In genomic region chr3:53346514-53346913, GRCh38 we compare ENCODE assay signal across 8 cellular contexts. TPM values are rescaled to one million over a fixed set of nuclear protein-coding genes. Genes with fewer than 3 reads are reported as not detected.
A peak's percentile ranks its signal among the peaks of the same experiment; 100 is the strongest.
DNase-seq lines count a peak whose midpoint lies in the region; TF ChIP-seq lines count a peak whose summit lies in the region.

No MANE protein-coding gene starts in this region.

- H3K4me1 Mint-ChIP-seq in endodermal cell (peaks cover 21% of the 10 kb centered on the region), nephron progenitor cell (peaks cover 41% of the 10 kb centered on the region)

- H3K4me3 Mint-ChIP-seq in endodermal cell: peak overlapping the region; percentile 99
- H3K4me3 Mint-ChIP-seq in nephron progenitor cell: peak overlapping the region; percentile 99

- no peaks in the 10 kb centered on the region for H3K27me3 Mint-ChIP-seq in endodermal cell (ENCODE audit: insufficient read depth)
- no peaks in the 10 kb centered on the region for H3K27me3 Mint-ChIP-seq in nephron progenitor cell (ENCODE audit: low read depth, poor library complexity)

- no peaks in the 10 kb centered on the region for H3K9me3 Mint-ChIP-seq in endodermal cell
- no peaks in the 10 kb centered on the region for H3K9me3 Mint-ChIP-seq in nephron progenitor cell

- 0 out of 2 replicates have a peak, but pooled peaks cover 5% of the 10 kb centered on the region for H4K20me1 ChIP-seq in OCI-LY3 (ENCODE audit: insufficient read depth, low read length)

- 0 out of 2 replicates have a peak overlapping the region, but pooled peaks have one; percentile 58 for H3K27ac ChIP-seq in OCI-LY3 (ENCODE audit: low read length)
- no peak overlapping the region for H3K27ac ChIP-seq in endodermal cell (ENCODE audit: low read depth, low read length)

- H3K27me3 ChIP-seq in OCI-LY3 (ENCODE audit: low read depth, low read length) (no peaks in the 10 kb centered on the region), endodermal cell (ENCODE audit: control insufficient read depth, insufficient read depth, low read length, poor library complexity, severe bottlenecking) (no peaks in the 10 kb centered on the region)

- H3K4me2 ChIP-seq in OCI-LY3 (ENCODE audit: low read length): peak overlapping the region; percentile 92

- H2AFZ ChIP-seq in OCI-LY3 (ENCODE audit: low read depth, low read length): no peak overlapping the region

- H3K27ac Mint-ChIP-seq in endodermal cell (peak overlapping the region; percentile 99), nephron progenitor cell (peak overlapping the region; percentile 100)

- H3K79me2 ChIP-seq in OCI-LY3 (ENCODE audit: low read length): peaks cover 51% of the 10 kb centered on the region

- H3K4me1 ChIP-seq in OCI-LY3 (ENCODE audit: low read length) (peaks cover 15% of the 10 kb centered on the region), endodermal cell (ENCODE audit: control insufficient read depth, insufficient read depth, low read length) (peaks cover 5% of the 10 kb centered on the region)

- 2 to 5% methylated on average over 4 to 8 of the region's 9 CpGs for WGBS in endodermal cell (ENCODE audit: insufficient coverage in 1 of 2, insufficient read length in 1 of 2), 2 experiments

- DNase-seq in DMS 273 (lab: John Stamatoyannopoulos, UW; ENCODE audit: unreplicated experiment) (peak; percentile 38), DMS 273 treated with DMSO at 0.1 percent for 48 hours (lab: John Stamatoyannopoulos, UW) (no peak), endodermal cell (peak; percentile 50), nephron progenitor cell (peak; percentile 15), cerebellar cortex (ENCODE audit: low spot score) (no peak), NCI-H2107 treated with DMSO at 0.1 percent for 48 hours (lab: John Stamatoyannopoulos, UW; ENCODE audit: unreplicated experiment) (no peak), T-helper 9 cell (no peak)

- H3K36me3 Mint-ChIP-seq in endodermal cell (ENCODE audit: low read depth) (peaks cover 25% of the 10 kb centered on the region), nephron progenitor cell (ENCODE audit: low read depth) (peaks cover 32% of the 10 kb centered on the region)

- H3K9ac ChIP-seq in OCI-LY3 (ENCODE audit: low read length): peak overlapping the region; percentile 95
- peak overlapping the region; percentile 96 for H3K9ac ChIP-seq in endodermal cell (ENCODE audit: extremely low read depth, low read length, poor library complexity, severe bottlenecking)

- H3K36me3 ChIP-seq in OCI-LY3 (replicated peaks; ENCODE audit: low read depth, low read length): peaks cover 17% of the 10 kb centered on the region
- peaks cover 32% of the 10 kb centered on the region for H3K36me3 ChIP-seq in endodermal cell (ENCODE audit: control insufficient read depth, insufficient read depth, low read length)

- no peak for TF ChIP-seq CTCF in OCI-LY3 (IDR thresholded peaks at IDR 0.05; ENCODE audit: low read depth, low read length)
- no peak for TF ChIP-seq CTCF in endodermal cell (conservative IDR thresholded peaks at IDR 0.05)
- TF ChIP-seq CTCF in nephron progenitor cell (IDR thresholded peaks at IDR 0.05): no peak

- peak overlapping the region; percentile 91 for H3K4me3 ChIP-seq in OCI-LY3 (ENCODE audit: low read length)
- peak overlapping the region; percentile 91 for H3K4me3 ChIP-seq in endodermal cell (ENCODE audit: low read length)

- H3K9me3 ChIP-seq in OCI-LY3 (ENCODE audit: insufficient read depth, low read length) (no peaks in the 10 kb centered on the region), endodermal cell (ENCODE audit: control insufficient read depth, low read length) (no peaks in the 10 kb centered on the region)

RNA-seq across cellular contexts. Expression of gene DCP1A, which starts 0.8 kb away (rescaled TPM):
- 10 to 100 TPM; 26.8 to 36.3 TPM for total RNA-seq in endodermal cell
- 30.5 TPM for polyA plus RNA-seq in endodermal cell (2013, experiment 1 of 2)
- polyA plus RNA-seq in endodermal cell (2013, experiment 2 of 2): 29.4 TPM

Comparison
In these comparisons a context has a peak if more than half of its experiments do, and no peak if none do; other contexts are left out.
1. DNase-seq: peak in DMS 273 (single experiment), endodermal cell (single experiment) and nephron progenitor cell (single experiment); none in DMS 273 treated with DMSO at 0.1 percent for 48 hours (single experiment), cerebellar cortex (single experiment), NCI-H2107 treated with DMSO at 0.1 percent for 48 hours (single experiment) and T-helper 9 cell (single experiment).